8 cellular contexts compared by ENCODE assay signal in the genomic region with DNA sequence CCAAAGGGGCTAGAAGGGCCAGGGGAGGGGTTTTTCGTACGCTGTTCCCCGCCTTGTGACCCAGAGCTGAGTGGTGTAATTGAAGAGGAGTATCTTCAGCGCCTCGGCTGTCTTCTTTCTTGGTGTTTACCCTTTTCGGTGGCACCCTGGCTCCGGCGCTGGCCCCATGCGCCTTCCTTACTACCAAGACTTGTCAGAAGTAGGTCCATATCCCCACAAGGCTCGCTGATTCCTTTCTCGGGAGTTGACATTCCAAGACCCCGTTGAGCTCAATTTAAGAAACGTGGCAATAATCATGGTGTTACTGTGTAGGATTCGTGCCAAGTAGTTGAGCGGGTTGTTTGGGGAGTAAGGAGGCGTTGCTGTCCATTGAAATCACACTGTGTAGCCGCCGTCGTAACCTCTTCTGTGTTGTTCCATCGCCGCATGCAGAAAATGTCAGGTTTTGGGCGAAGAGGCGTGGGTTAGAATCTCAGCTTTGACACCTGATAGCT. TPM values are rescaled to one million over a fixed set of nuclear protein-coding genes. Genes with fewer than 3 reads are reported as not detected.
DNase-seq lines count a peak whose midpoint lies in the region; TF ChIP-seq lines count a peak whose summit lies in the region.

No MANE protein-coding gene starts in this region.

- H3K27ac Mint-ChIP-seq in activated CD4-positive, alpha-beta memory T cell treated with anti-CD3 and anti-CD28 coated beads, Interleukin-2, amount 10 ng/mL, durations not matched to agents 7 days and 5 days: no peak overlapping the region

- no peaks in the 10 kb centered on the region for H3K9me2 ChIP-seq in GM23248 (ENCODE audit: insufficient read depth)

- H2AFZ ChIP-seq in GM23248 (peak overlapping the region; percentile 85), parathyroid adenoma (peak overlapping the region; percentile 92)

- CTCF ChIA-PET in activated CD4-positive, alpha-beta memory T cell treated with anti-CD3 and anti-CD28 coated beads, Interleukin-2, amount 10 ng/mL, durations not matched to agents 7 days and 5 days (lab: Charles Lee): interaction anchor here (0.5 to 1.5 kb wide), 3 partner anchors 13 to 1361 kb away, joined by 3 to 6 read pairs (median 4); no protein-coding TSS in a partner anchor

- 1 to 2% methylated on average over 23 of the region's 23 CpGs for WGBS in GM23248 (ENCODE audit: low coverage in 1 of 2, low lambda C conversion rate in 2 of 2, missing lambda C conversion rate in 2 of 2), 2 experiments

- POLR2A ChIA-PET in activated CD4-positive, alpha-beta memory T cell treated with anti-CD3 and anti-CD28 coated beads, Interleukin-2, amount 10 ng/mL, durations not matched to agents 7 days and 5 days (lab: Charles Lee): interaction anchor here (1.2 to 3.9 kb wide), 4 partner anchors 10 to 385 kb away, joined by 6 to 24 read pairs (median 6); a partner anchor contains a TSS

- peaks cover 17% of the 10 kb centered on the region for H3K4me1 Mint-ChIP-seq in activated CD4-positive, alpha-beta memory T cell treated with anti-CD3 and anti-CD28 coated beads, Interleukin-2, amount 10 ng/mL, durations not matched to agents 7 days and 5 days

- H3K79me2 ChIP-seq in GM23248 (ENCODE audit: insufficient read depth) (peaks cover 85% of the 10 kb centered on the region), parathyroid adenoma (peaks cover 32% of the 10 kb centered on the region)

- H3K27me3 ChIP-seq in GM23248 (replicated peaks; ENCODE audit: insufficient read depth) (no peaks in the 10 kb centered on the region), parathyroid adenoma (ENCODE audit: control insufficient read depth, insufficient read depth, low read length) (no peaks in the 10 kb centered on the region)

- no peak for TF ChIP-seq CTCF in parathyroid adenoma (IDR thresholded peaks at IDR 0.05)

- peaks cover 5% of the 10 kb centered on the region for H3K36me3 Mint-ChIP-seq in activated CD4-positive, alpha-beta memory T cell treated with anti-CD3 and anti-CD28 coated beads, Interleukin-2, amount 10 ng/mL, durations not matched to agents 7 days and 5 days (ENCODE audit: low read depth)

- in situ Hi-C loops in GM23248 (cut with MboI): no loop called here

- no peaks in the 10 kb centered on the region for H3K9me3 Mint-ChIP-seq in activated CD4-positive, alpha-beta memory T cell treated with anti-CD3 and anti-CD28 coated beads, Interleukin-2, amount 10 ng/mL, durations not matched to agents 7 days and 5 days

- H3K36me3 ChIP-seq in GM23248 (ENCODE audit: low read depth): no peaks in the 10 kb centered on the region
- no peaks in the 10 kb centered on the region for H3K36me3 ChIP-seq in parathyroid adenoma (ENCODE audit: control insufficient read depth, insufficient read depth, low read length)

- intact Hi-C loops in head of caudate nucleus (cut with DNase I): no loop called here

- H3K4me1 ChIP-seq in GM23248 (ENCODE audit: insufficient read depth): peaks cover 20% of the 10 kb centered on the region
- H3K4me1 ChIP-seq in parathyroid adenoma: no peaks in the 10 kb centered on the region

- DNase-seq in activated CD4-positive, alpha-beta T cell treated with anti-CD3 and anti-CD28 coated beads, Interleukin-2, amount 50 U/mL, for 24 hours (ENCODE audit: low read depth in 1 of 2, low spot score in 1 of 2): peak; percentile 4 to 6
- DNase-seq in activated CD4-positive, alpha-beta T cell treated with anti-CD3 and anti-CD28 coated beads, Interleukin-2, amount 50 U/mL, for 4 hours: no peak
- DNase-seq in GM23248 (peak; percentile 81), head of caudate nucleus (peak in 32 of 42 donors; percentile 7 to 67 (median 29)), iPS-NIHi7 (ENCODE audit: extremely low spot score) (no peak)
- no peak for DNase-seq in Jurkat, Clone E6-1 (ENCODE audit: low read depth, low spot score)
- DNase-seq in activated CD4-positive, alpha-beta memory T cell treated with anti-CD3 and anti-CD28 coated beads, Interleukin-2, amount 10 ng/mL, durations not matched to agents 7 days and 5 days: peak; percentile 47

- no peak overlapping the region for H3K4me3 Mint-ChIP-seq in activated CD4-positive, alpha-beta memory T cell treated with anti-CD3 and anti-CD28 coated beads, Interleukin-2, amount 10 ng/mL, durations not matched to agents 7 days and 5 days

- no peaks in the 10 kb centered on the region; the same call in 1 of the 2 replicates for H4K20me1 ChIP-seq in GM23248 (ENCODE audit: insufficient read depth)

- H3K9ac ChIP-seq in GM23248: peak overlapping the region; percentile 90
- no peak overlapping the region for H3K9ac ChIP-seq in parathyroid adenoma

- H3K4me2 ChIP-seq in GM23248 (ENCODE audit: unreplicated experiment): peak overlapping the region; percentile 87
- peak overlapping the region; percentile 97 for H3K4me2 ChIP-seq in parathyroid adenoma (ENCODE audit: low read length)

- peak overlapping the region; percentile 88 for H3K27ac ChIP-seq in GM23248
- peak overlapping the region; percentile 64 for H3K27ac ChIP-seq in parathyroid adenoma

- H3F3A ChIP-seq in GM23248 (ENCODE audit: insufficient read depth): peaks cover 13% of the 10 kb centered on the region

- H3K4me3 ChIP-seq in GM23248: peak overlapping the region; percentile 89
- peak overlapping the region; percentile 90 for H3K4me3 ChIP-seq in Jurkat, Clone E6-1 (ENCODE audit: low read length)
- peak overlapping the region; percentile 80 for H3K4me3 ChIP-seq in parathyroid adenoma (ENCODE audit: low read depth, low read length)

- H3K27me3 Mint-ChIP-seq in activated CD4-positive, alpha-beta memory T cell treated with anti-CD3 and anti-CD28 coated beads, Interleukin-2, amount 10 ng/mL, durations not matched to agents 7 days and 5 days: no peaks in the 10 kb centered on the region

- H3K9me3 ChIP-seq in GM23248 (ENCODE audit: low read depth) (no peaks in the 10 kb centered on the region), parathyroid adenoma (ENCODE audit: control insufficient read depth, low read length) (no peaks in the 10 kb centered on the region)

RNA-seq across cellular contexts. Expression of a gene that starts 0.8 kb away (rescaled TPM):
- 28.9 and 30.2 TPM in 2 replicates for total RNA-seq in GM23248 (2014; rRNA removed; shearing (Covaris generic))
- 67.0 and 71.5 TPM in 2 replicates for polyA plus RNA-seq in GM23248 (2016; fragmentation: Nextera tagmentation; extraction: Ambion mirVana)
- 60.1 TPM for polyA plus RNA-seq in Jurkat, Clone E6-1 (2012; ENCODE audit: insufficient read depth, insufficient read length)
- total RNA-seq in activated CD4-positive, alpha-beta memory T cell treated with anti-CD3 and anti-CD28 coated beads, Interleukin-2, amount 10 ng/mL, durations not matched to agents 7 days and 5 days: 10 to 100 TPM; 18.3 to 21.1 TPM

RNA-seq across cellular contexts. Expression of a gene that starts 0.9 kb away (rescaled TPM):
- 15.5 and 26.8 TPM in 2 replicates for total RNA-seq in GM23248 (2014; rRNA removed; shearing (Covaris generic))
- 11.2 and 12.7 TPM in 2 replicates for polyA plus RNA-seq in GM23248 (2016; fragmentation: Nextera tagmentation; extraction: Ambion mirVana)
- polyA plus RNA-seq in Jurkat, Clone E6-1 (2012; ENCODE audit: insufficient read depth, insufficient read length): 15.7 TPM
- total RNA-seq in activated CD4-positive, alpha-beta memory T cell treated with anti-CD3 and anti-CD28 coated beads, Interleukin-2, amount 10 ng/mL, durations not matched to agents 7 days and 5 days: 1 to 10 TPM; 5.9 to 7.3 TPM

Comparison
In these comparisons a context has a peak if more than half of its experiments do, and no peak if none do; other contexts are left out.
1. DNase-seq: peak in activated CD4-positive, alpha-beta T cell treated with anti-CD3 and anti-CD28 coated beads, Interleukin-2, amount 50 U/mL, for 24 hours (2 of 2), GM23248 (single experiment), activated CD4-positive, alpha-beta memory T cell treated with anti-CD3 and anti-CD28 coated beads, Interleukin-2, amount 10 ng/mL, durations not matched to agents 7 days and 5 days (single experiment) and head of caudate nucleus (32 of 42); none in activated CD4-positive, alpha-beta T cell treated with anti-CD3 and anti-CD28 coated beads, Interleukin-2, amount 50 U/mL, for 4 hours (0 of 2), Jurkat, Clone E6-1 (single experiment) and iPS-NIHi7 (single experiment).
2. Peak in every context shown above with its lines, with median percentiles within 50 percentile points of each other: H3K4me3 ChIP-seq.